ENCODE assay signal across 8 cellular contexts in genomic region chr20:34190679-34191090, GRCh38. TPM values are rescaled to one million over a fixed set of nuclear protein-coding genes. Genes with fewer than 3 reads are reported as not detected.
DNase-seq lines count a peak whose midpoint lies in the region; ATAC-seq lines count a peak whose summit lies in the region.

No MANE protein-coding gene starts in this region.

- no peak for ATAC-seq in GM18868 (IDR thresholded peaks at IDR 0.05; ENCODE audit: unreplicated experiment)
- no peak for ATAC-seq in GM21717 (IDR thresholded peaks at IDR 0.05; ENCODE audit: unreplicated experiment)

- in situ Hi-C loops in Caki2 (cut with HindIII; ENCODE audit: low pct_unique_long_range_greater_than_20kb, low sequenced_read_pairs), result no loop called here

- DNase-seq in Caki2 (ENCODE audit: low read depth) (peak; percentile 62), HPDE6-E6E7 (ENCODE audit: extremely low spot score) (peak; percentile 96), NCI-H69 (lab: John Stamatoyannopoulos, UW) (peak; percentile 86), foreskin melanocyte (peak; percentile 71), occipital lobe (lab: John Stamatoyannopoulos, UW) (peak; percentile 70)
- peak; percentile 30 for DNase-seq in activated T-cell treated with anti-CD3 and anti-CD28 coated beads, Interleukin-2, amount 50 U/mL, for 1 hour

RNA-seq across cellular contexts. Expression of gene ASIP, which starts 50.5 kb away (rescaled TPM):
- total RNA-seq in Caki2 (2014; rRNA removed; shearing (Covaris generic); ENCODE audit: low replicate concordance), result not detected in 2 replicates
- not detected for total RNA-seq in occipital lobe

Comparison
In these comparisons a context has a peak if more than half of its experiments do, and no peak if none do; other contexts are left out.
1. DNase-seq: peak in every context shown above with its lines; median percentile 96 in HPDE6-E6E7; 86 in NCI-H69; 71 in foreskin melanocyte; 70 in occipital lobe; 62 in Caki2; 30 in activated T-cell treated with anti-CD3 and anti-CD28 coated beads, Interleukin-2, amount 50 U/mL, for 1 hour.